In the genomic region with DNA sequence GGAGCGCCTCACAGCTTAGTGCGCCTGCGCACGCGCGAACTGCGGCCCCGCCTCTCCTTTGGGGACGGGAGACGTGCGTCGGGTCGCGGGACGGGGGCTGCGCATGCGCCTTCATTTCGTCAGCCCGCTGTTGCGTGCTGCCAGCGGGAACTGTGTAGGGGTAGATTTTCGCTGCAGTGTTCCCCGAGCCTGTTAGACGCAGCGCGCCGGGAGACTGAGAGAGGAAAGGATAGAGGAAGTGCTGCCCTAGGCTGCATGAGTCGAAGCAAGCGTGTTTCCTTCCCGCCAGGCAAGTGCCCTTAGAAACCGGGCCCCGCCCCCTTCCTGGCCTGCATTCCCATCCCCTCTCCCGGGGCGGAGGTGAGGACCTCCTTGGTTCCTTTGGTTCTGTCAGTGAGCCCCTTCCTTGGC, we compare ENCODE assay signal across 8 cellular contexts. TPM values are rescaled to one million over a fixed set of nuclear protein-coding genes. Genes with fewer than 3 reads are reported as not detected.
DNase-seq lines count a peak whose midpoint lies in the region; ATAC-seq and TF ChIP-seq lines count a peak whose summit lies in the region.

No MANE protein-coding gene starts in this region.

- peak overlapping the region; percentile 77 for H3K4me3 ChIP-seq in coronary artery

- H3K27ac ChIP-seq in coronary artery, result peak overlapping the region; percentile 87 to 98

- peaks cover 3 to 5% of the 10 kb centered on the region in 2 donors for H3K36me3 Mint-ChIP-seq in CD14-positive monocyte
- peaks cover 20% of the 10 kb centered on the region for H3K36me3 Mint-ChIP-seq in activated CD4-positive, alpha-beta T cell treated with anti-CD3 and anti-CD28 coated beads, Interleukin-2, amount 10 ng/mL, durations not matched to agents 7 days and 5 days (ENCODE audit: low read depth)

- H3K4me1 Mint-ChIP-seq in CD14-positive monocyte, result peaks cover 64% of the 10 kb centered on the region
- peaks cover 53% of the 10 kb centered on the region for H3K4me1 Mint-ChIP-seq in activated CD4-positive, alpha-beta T cell treated with anti-CD3 and anti-CD28 coated beads, Interleukin-2, amount 10 ng/mL, durations not matched to agents 7 days and 5 days

- H3K9me3 Mint-ChIP-seq in CD14-positive monocyte, result peaks cover 0 to 2% (median 0%) of the 10 kb centered on the region in 7 donors
- H3K9me3 Mint-ChIP-seq in activated CD4-positive, alpha-beta T cell treated with anti-CD3 and anti-CD28 coated beads, Interleukin-2, amount 10 ng/mL, durations not matched to agents 7 days and 5 days, result no peaks in the 10 kb centered on the region

- DNase-seq in CD14-positive monocyte (ENCODE audit: low spot score) (peak; percentile 97), NCI-H526 treated with DMSO at 0.1 percent for 48 hours (lab: John Stamatoyannopoulos, UW) (peak; percentile 65), coronary artery (ENCODE audit: low spot score) (peak; percentile 94), left lobe of liver (ENCODE audit: low spot score) (peak; percentile 97)
- peak; percentile 96 for DNase-seq in activated CD4-positive, alpha-beta T cell treated with anti-CD3 and anti-CD28 coated beads, Interleukin-2, amount 10 ng/mL, durations not matched to agents 7 days and 5 days
- DNase-seq in stimulated activated CD4-positive, alpha-beta T cell treated with anti-CD3 and anti-CD28 coated beads, Interleukin-2, amount 100 ng/mL, for 24 hours, result peak; percentile 96

- POLR2A ChIA-PET in activated CD4-positive, alpha-beta T cell treated with anti-CD3 and anti-CD28 coated beads, Interleukin-2, amount 10 ng/mL, durations not matched to agents 7 days and 5 days (lab: Charles Lee), result interaction anchor here (0.6 to 1.3 kb wide), 2 partner anchors 124 to 305 kb away, joined by 3 read pairs; no protein-coding TSS in a partner anchor

- H3K27ac Mint-ChIP-seq in CD14-positive monocyte, result peak overlapping the region; percentile 91 to 99 (median 97)
- H3K27ac Mint-ChIP-seq in activated CD4-positive, alpha-beta T cell treated with anti-CD3 and anti-CD28 coated beads, Interleukin-2, amount 10 ng/mL, durations not matched to agents 7 days and 5 days, result peak overlapping the region; percentile 94

- ATAC-seq in GM19395 (IDR thresholded peaks at IDR 0.05; ENCODE audit: unreplicated experiment) (peak; percentile 83), HG03521 (IDR thresholded peaks at IDR 0.05; ENCODE audit: unreplicated experiment) (peak; percentile 84), left lobe of liver (peak; percentile 87)

- TF ChIP-seq CTCF in CD14-positive monocyte (IDR thresholded peaks at IDR 0.05), result no peak
- TF ChIP-seq CTCF in coronary artery (IDR thresholded peaks at IDR 0.05), result no peak

- CTCF ChIA-PET in activated CD4-positive, alpha-beta T cell treated with anti-CD3 and anti-CD28 coated beads, Interleukin-2, amount 10 ng/mL, durations not matched to agents 7 days and 5 days (lab: Charles Lee), result interaction anchor here (0.7 to 1.8 kb wide), 10 partner anchors 10 to 149 kb away, joined by 3 to 8 read pairs (median 4); a partner anchor contains a TSS

- intact Hi-C loops in CD14-positive monocyte (cut with micrococcal nuclease), result loop anchor here in 1 of 2 donors (10.0 kb wide), 1 partner anchor 1505 kb away; no protein-coding TSS in a partner anchor

- peaks cover 0 to 3% (median 0%) of the 10 kb centered on the region in 3 donors for H3K27me3 Mint-ChIP-seq in CD14-positive monocyte (ENCODE audit: low read depth in 3 of 3)
- no peaks in the 10 kb centered on the region for H3K27me3 Mint-ChIP-seq in activated CD4-positive, alpha-beta T cell treated with anti-CD3 and anti-CD28 coated beads, Interleukin-2, amount 10 ng/mL, durations not matched to agents 7 days and 5 days

- peak overlapping the region; percentile 91 to 94 for H3K4me3 Mint-ChIP-seq in CD14-positive monocyte
- peak overlapping the region; percentile 94 for H3K4me3 Mint-ChIP-seq in activated CD4-positive, alpha-beta T cell treated with anti-CD3 and anti-CD28 coated beads, Interleukin-2, amount 10 ng/mL, durations not matched to agents 7 days and 5 days

RNA-seq across cellular contexts. Expression of a gene that starts 12.3 kb away (rescaled TPM):
- under 1 TPM; 0.79 to 0.89 TPM for polyA plus RNA-seq in CD14-positive monocyte
- 1 to 10 TPM; 2.6 to 3.2 TPM for total RNA-seq in activated CD4-positive, alpha-beta T cell treated with anti-CD3 and anti-CD28 coated beads, Interleukin-2, amount 10 ng/mL, durations not matched to agents 7 days and 5 days
- total RNA-seq in left lobe of liver, result 69.5 TPM

RNA-seq across cellular contexts. Expression of a gene that starts 12.3 kb away (rescaled TPM):
- polyA plus RNA-seq in CD14-positive monocyte, result 1 to 10 TPM; 1.8 to 2.1 TPM
- 1 to 10 TPM; 7.8 to 9.3 TPM for total RNA-seq in activated CD4-positive, alpha-beta T cell treated with anti-CD3 and anti-CD28 coated beads, Interleukin-2, amount 10 ng/mL, durations not matched to agents 7 days and 5 days
- total RNA-seq in left lobe of liver, result 21.0 TPM

Comparison
In these comparisons a context has a peak if more than half of its experiments do, and no peak if none do; other contexts are left out.
1. Peak in every context shown above with its lines: DNase-seq, ATAC-seq, H3K4me3 ChIP-seq and H3K27ac ChIP-seq.
2. RNA of a gene that starts 12.3 kb away (total RNA-seq): 69.5 TPM in left lobe of liver (single experiment); 2.6 to 3.2 TPM in activated CD4-positive, alpha-beta T cell treated with anti-CD3 and anti-CD28 coated beads, Interleukin-2, amount 10 ng/mL, durations not matched to agents 7 days and 5 days; every median in the first group is over 10 times any median in the second.